ENCODE assay signal across 8 cellular contexts in the genomic region with DNA sequence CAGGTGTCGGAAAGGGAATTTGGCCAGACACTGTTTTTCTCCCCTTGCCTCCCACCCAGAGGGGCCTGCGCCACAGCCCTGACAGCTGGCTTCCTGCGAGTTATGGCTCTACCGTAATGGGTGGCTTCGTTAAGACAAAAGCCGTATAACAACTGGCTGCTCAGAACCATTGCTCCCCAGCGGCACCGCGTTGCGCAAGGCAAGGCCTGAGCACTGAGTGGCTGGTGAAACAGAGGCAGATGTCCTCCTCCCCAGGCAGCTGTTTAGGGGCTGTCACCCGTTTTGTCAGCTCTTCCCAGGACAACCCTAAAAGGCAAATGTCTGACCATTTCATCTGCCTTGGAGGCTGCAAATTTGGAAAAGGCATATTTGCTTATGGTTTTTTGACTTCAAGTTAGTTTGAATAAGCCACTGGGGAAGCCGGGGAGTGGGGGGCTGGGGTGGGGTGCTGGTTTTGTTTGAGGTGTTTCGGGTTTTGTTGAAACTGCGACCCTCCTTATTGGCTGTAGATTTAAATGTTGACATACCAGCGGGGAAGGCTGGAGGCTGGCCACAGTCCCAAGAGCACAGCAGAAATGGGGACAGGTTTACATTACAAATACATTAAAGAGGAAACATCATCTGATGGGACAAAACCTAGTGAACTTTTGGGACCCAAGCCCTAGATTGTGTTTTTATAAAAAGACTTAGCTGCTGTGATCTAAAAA. TPM values are rescaled to one million over a fixed set of nuclear protein-coding genes. Genes with fewer than 3 reads are reported as not detected.
DNase-seq lines count a peak whose midpoint lies in the region; ATAC-seq and TF ChIP-seq lines count a peak whose summit lies in the region.

No MANE protein-coding gene starts in this region.

- H3K9me3 ChIP-seq in psoas muscle: no peaks in the 10 kb centered on the region

- peaks cover 20% of the 10 kb centered on the region for H3K36me3 Mint-ChIP-seq in activated CD8-positive, alpha-beta memory T cell treated with anti-CD3 and anti-CD28 coated beads, Interleukin-2, amount 10 ng/mL, durations not matched to agents 7 days and 5 days
- peaks cover 28% of the 10 kb centered on the region for H3K36me3 Mint-ChIP-seq in activated CD4-positive, alpha-beta T cell treated with anti-CD3 and anti-CD28 coated beads for 36 hours (ENCODE audit: low read depth)

- H3K36me3 ChIP-seq in psoas muscle (ENCODE audit: insufficient read depth in 1 of 2, low read depth in 1 of 2): no peaks in the 10 kb centered on the region

- peak; percentile 41 for ATAC-seq in activated CD8-positive, alpha-beta memory T cell treated with anti-CD3 and anti-CD28 coated beads, Interleukin-2, amount 10 ng/mL, durations not matched to agents 7 days and 5 days
- ATAC-seq in activated CD4-positive, alpha-beta T cell treated with anti-CD3 and anti-CD28 coated beads for 36 hours: peak; percentile 50
- ATAC-seq in psoas muscle (peak; percentile 65 to 85 (median 78)), GM19395 (IDR thresholded peaks at IDR 0.05; ENCODE audit: unreplicated experiment) (no peak), HG03139 (IDR thresholded peaks at IDR 0.05; ENCODE audit: unreplicated experiment) (no peak)

- DNase-seq in activated CD8-positive, alpha-beta memory T cell treated with anti-CD3 and anti-CD28 coated beads, Interleukin-2, amount 10 ng/mL, durations not matched to agents 7 days and 5 days: peak; percentile 72
- no peak for DNase-seq in activated CD8-positive, alpha-beta memory T cell treated with anti-CD3 and anti-CD28 coated beads for 24 hours
- DNase-seq in activated CD4-positive, alpha-beta T cell treated with anti-CD3 and anti-CD28 coated beads for 36 hours: peak; percentile 79
- DNase-seq in fibroblast of gingiva (ENCODE audit: low read depth) (peak; percentile 27), psoas muscle (peak; percentile 61 to 88), glomerular visceral epithelial cell (ENCODE audit: extremely low spot score) (no peak)

- no peaks in the 10 kb centered on the region for H3K27me3 Mint-ChIP-seq in activated CD8-positive, alpha-beta memory T cell treated with anti-CD3 and anti-CD28 coated beads, Interleukin-2, amount 10 ng/mL, durations not matched to agents 7 days and 5 days
- H3K27me3 Mint-ChIP-seq in activated CD4-positive, alpha-beta T cell treated with anti-CD3 and anti-CD28 coated beads for 36 hours: no peaks in the 10 kb centered on the region

- no peak for TF ChIP-seq CTCF in psoas muscle (IDR thresholded peaks at IDR 0.05)

- POLR2A ChIA-PET in activated CD4-positive, alpha-beta T cell treated with anti-CD3 and anti-CD28 coated beads for 36 hours (lab: Charles Lee): interaction anchor here (0.6 kb wide), 3 partner anchors 15 to 604 kb away, joined by 3 read pairs; no protein-coding TSS in a partner anchor

- H3K4me1 ChIP-seq in psoas muscle: peaks cover 17% of the 10 kb centered on the region

- CTCF ChIA-PET in activated CD8-positive, alpha-beta memory T cell treated with anti-CD3 and anti-CD28 coated beads, Interleukin-2, amount 10 ng/mL, durations not matched to agents 7 days and 5 days (lab: Charles Lee): interaction anchor here (0.8 to 4.9 kb wide), 14 partner anchors 9 to 266 kb away, joined by 3 to 25 read pairs (median 4); partner anchors contain the start of gene DNAJB12
- CTCF ChIA-PET in activated CD4-positive, alpha-beta T cell treated with anti-CD3 and anti-CD28 coated beads for 36 hours (lab: Charles Lee): interaction anchor here (0.7 to 2.1 kb wide), 9 partner anchors 10 to 248 kb away, joined by 3 to 7 read pairs (median 4); partner anchors contain the start of gene ASCC1

- peak overlapping the region; percentile 94 for H3K4me3 Mint-ChIP-seq in activated CD8-positive, alpha-beta memory T cell treated with anti-CD3 and anti-CD28 coated beads, Interleukin-2, amount 10 ng/mL, durations not matched to agents 7 days and 5 days
- H3K4me3 Mint-ChIP-seq in activated CD4-positive, alpha-beta T cell treated with anti-CD3 and anti-CD28 coated beads for 36 hours: peak overlapping the region; percentile 98

- no peaks in the 10 kb centered on the region for H3K9me3 Mint-ChIP-seq in activated CD8-positive, alpha-beta memory T cell treated with anti-CD3 and anti-CD28 coated beads, Interleukin-2, amount 10 ng/mL, durations not matched to agents 7 days and 5 days (ENCODE audit: low read depth)
- no peaks in the 10 kb centered on the region for H3K9me3 Mint-ChIP-seq in activated CD4-positive, alpha-beta T cell treated with anti-CD3 and anti-CD28 coated beads for 36 hours (ENCODE audit: low read depth)

- intact Hi-C loops in activated CD4-positive, alpha-beta T cell treated with anti-CD3 and anti-CD28 coated beads for 36 hours (cut with DNase I, micrococcal nuclease): loop anchor here (1.0 to 5.0 kb wide), 10 partner anchors 74 to 603 kb away; partner anchors contain the start of genes ANAPC16 (in 1 of the 2), ASCC1 (in 1 of the 2), DDIT4 (in 1 of the 2) and MCU (in 1 of the 2)
- intact Hi-C loops in psoas muscle (cut with DNase I): no loop called here

- H3K4me3 ChIP-seq in psoas muscle: peak overlapping the region; percentile 60

- peaks cover 0 to 36% (median 11%) of the 10 kb centered on the region in 3 donors for H3K27me3 ChIP-seq in psoas muscle (ENCODE audit: insufficient read depth in 3 of 3, low read length in 2 of 3)

- H3K27ac ChIP-seq in psoas muscle: no peak overlapping the region

- peaks cover 50% of the 10 kb centered on the region for H3K4me1 Mint-ChIP-seq in activated CD8-positive, alpha-beta memory T cell treated with anti-CD3 and anti-CD28 coated beads, Interleukin-2, amount 10 ng/mL, durations not matched to agents 7 days and 5 days
- peaks cover 57% of the 10 kb centered on the region for H3K4me1 Mint-ChIP-seq in activated CD4-positive, alpha-beta T cell treated with anti-CD3 and anti-CD28 coated beads for 36 hours

- WGBS in psoas muscle, 3 donors: 27 to 42% (median 27%) methylated on average over 15 of the region's 15 CpGs

- peak overlapping the region; percentile 98 for H3K27ac Mint-ChIP-seq in activated CD8-positive, alpha-beta memory T cell treated with anti-CD3 and anti-CD28 coated beads, Interleukin-2, amount 10 ng/mL, durations not matched to agents 7 days and 5 days
- H3K27ac Mint-ChIP-seq in activated CD4-positive, alpha-beta T cell treated with anti-CD3 and anti-CD28 coated beads for 36 hours: peak overlapping the region; percentile 100

RNA-seq across cellular contexts. Expression of gene SPOCK2, which starts 0.7 kb away (rescaled TPM):
- total RNA-seq in activated CD8-positive, alpha-beta memory T cell treated with anti-CD3 and anti-CD28 coated beads, Interleukin-2, amount 10 ng/mL, durations not matched to agents 7 days and 5 days: 100 to 1,000 TPM in 1 of 2 experiments, 10 to 100 TPM in 1; 51.9 to 127 TPM
- total RNA-seq in activated CD4-positive, alpha-beta T cell treated with anti-CD3 and anti-CD28 coated beads for 36 hours: 100 to 1,000 TPM; 158 to 165 TPM
- total RNA-seq in psoas muscle: 1 to 10 TPM; 1.8 to 5.3 (median 3.7) TPM
- polyA plus RNA-seq in psoas muscle: 1 to 10 TPM; 2.3 to 4.3 (median 3.3) TPM

Comparison
In these comparisons a context has a peak if more than half of its experiments do, and no peak if none do; other contexts are left out.
1. DNase-seq: peak in activated CD8-positive, alpha-beta memory T cell treated with anti-CD3 and anti-CD28 coated beads, Interleukin-2, amount 10 ng/mL, durations not matched to agents 7 days and 5 days (single experiment), activated CD4-positive, alpha-beta T cell treated with anti-CD3 and anti-CD28 coated beads for 36 hours (single experiment), fibroblast of gingiva (single experiment) and psoas muscle (2 of 2); none in activated CD8-positive, alpha-beta memory T cell treated with anti-CD3 and anti-CD28 coated beads for 24 hours (single experiment) and glomerular visceral epithelial cell (single experiment).
2. ATAC-seq: peak in activated CD8-positive, alpha-beta memory T cell treated with anti-CD3 and anti-CD28 coated beads, Interleukin-2, amount 10 ng/mL, durations not matched to agents 7 days and 5 days (single experiment), activated CD4-positive, alpha-beta T cell treated with anti-CD3 and anti-CD28 coated beads for 36 hours (single experiment) and psoas muscle (4 of 4); none in GM19395 (single experiment) and HG03139 (single experiment).
3. RNA of gene SPOCK2, which starts 0.7 kb away (total RNA-seq): 158 to 165 TPM in activated CD4-positive, alpha-beta T cell treated with anti-CD3 and anti-CD28 coated beads for 36 hours and 51.9 to 127 TPM in activated CD8-positive, alpha-beta memory T cell treated with anti-CD3 and anti-CD28 coated beads, Interleukin-2, amount 10 ng/mL, durations not matched to agents 7 days and 5 days; 1.8 to 5.3 TPM in psoas muscle; every median in the first group is over 4 times any median in the second.
4. intact Hi-C loops: an anchor here in activated CD4-positive, alpha-beta T cell treated with anti-CD3 and anti-CD28 coated beads for 36 hours (1.0 to 5.0 kb wide); none called in psoas muscle.